ENCODE assay signal across 1 cellular context in the genomic region with DNA sequence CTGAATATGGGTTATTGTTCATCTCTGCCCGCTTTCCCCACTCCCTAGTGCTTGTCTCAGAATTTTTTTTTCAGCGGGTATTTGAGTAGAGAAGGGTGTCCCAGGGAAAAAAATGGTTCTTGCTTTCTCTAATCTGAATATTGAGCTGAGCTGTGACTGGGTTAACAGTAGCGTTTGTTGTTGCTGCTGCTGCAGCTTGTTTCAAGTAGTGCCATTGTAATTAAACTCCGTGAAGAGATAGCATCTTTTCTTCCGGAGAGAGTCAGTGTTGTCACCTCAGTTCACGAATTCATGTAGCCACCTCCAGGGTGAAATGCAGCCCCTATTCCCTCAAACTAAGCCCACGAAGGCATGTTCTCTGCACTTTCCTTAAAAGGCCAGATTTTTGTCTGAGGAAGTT.
TF ChIP-seq lines count a peak whose summit lies in the region.

No MANE protein-coding gene starts in this region.

TF ChIP-seq in IMR-90, 13 proteins besides CTCF, POLR2A, EP300 and RAD21:
- TF ChIP-seq ELK1 (IDR thresholded peaks at IDR 0.05; ENCODE audit: borderline replicate concordance, low read depth, low read length): no peak
- no peak for TF ChIP-seq FOS (IDR thresholded peaks at IDR 0.05; ENCODE audit: low read depth, low read length)
- no peak for TF ChIP-seq SMC3 (IDR thresholded peaks at IDR 0.05; ENCODE audit: low read depth, low read length)
- TF ChIP-seq MXI1 (IDR thresholded peaks at IDR 0.05; ENCODE audit: borderline replicate concordance, low read depth, low read length): no peak
- no peak for TF ChIP-seq NFE2L2 (IDR thresholded peaks at IDR 0.05; ENCODE audit: low read depth, low read length)
- TF ChIP-seq CHD1 (IDR thresholded peaks at IDR 0.05; ENCODE audit: low read depth, low read length): no peak
- TF ChIP-seq BHLHE40 (IDR thresholded peaks at IDR 0.05; ENCODE audit: low read depth, low read length): no peak
